Comparison of ENCODE assay signal across 1 cellular context in the genomic region with DNA sequence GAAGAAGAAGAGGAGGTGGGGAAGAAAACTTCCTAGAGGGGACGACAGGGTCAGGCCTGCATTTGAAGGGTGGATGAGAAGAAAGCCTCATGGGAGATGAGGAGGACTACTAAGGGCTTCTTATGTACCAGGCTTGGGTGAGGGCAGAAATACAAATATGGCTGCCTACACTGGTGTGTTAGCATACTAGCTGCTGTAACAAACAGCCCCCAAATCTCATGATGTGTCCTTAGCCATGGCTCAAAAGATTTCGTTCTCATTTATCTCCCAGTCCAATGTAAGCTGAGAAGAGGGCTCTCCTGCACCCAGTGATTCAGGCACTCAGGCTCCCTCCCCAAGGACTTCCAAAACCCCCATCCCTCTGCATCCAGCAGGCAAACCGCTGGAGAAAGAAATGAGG.
TF ChIP-seq lines count a peak whose summit lies in the region.

No MANE protein-coding gene starts in this region.

TF ChIP-seq in WTC11, 78 proteins besides CTCF, POLR2A, EP300 and RAD21 (continued from another document):
- TF ChIP-seq, protein P1, sequence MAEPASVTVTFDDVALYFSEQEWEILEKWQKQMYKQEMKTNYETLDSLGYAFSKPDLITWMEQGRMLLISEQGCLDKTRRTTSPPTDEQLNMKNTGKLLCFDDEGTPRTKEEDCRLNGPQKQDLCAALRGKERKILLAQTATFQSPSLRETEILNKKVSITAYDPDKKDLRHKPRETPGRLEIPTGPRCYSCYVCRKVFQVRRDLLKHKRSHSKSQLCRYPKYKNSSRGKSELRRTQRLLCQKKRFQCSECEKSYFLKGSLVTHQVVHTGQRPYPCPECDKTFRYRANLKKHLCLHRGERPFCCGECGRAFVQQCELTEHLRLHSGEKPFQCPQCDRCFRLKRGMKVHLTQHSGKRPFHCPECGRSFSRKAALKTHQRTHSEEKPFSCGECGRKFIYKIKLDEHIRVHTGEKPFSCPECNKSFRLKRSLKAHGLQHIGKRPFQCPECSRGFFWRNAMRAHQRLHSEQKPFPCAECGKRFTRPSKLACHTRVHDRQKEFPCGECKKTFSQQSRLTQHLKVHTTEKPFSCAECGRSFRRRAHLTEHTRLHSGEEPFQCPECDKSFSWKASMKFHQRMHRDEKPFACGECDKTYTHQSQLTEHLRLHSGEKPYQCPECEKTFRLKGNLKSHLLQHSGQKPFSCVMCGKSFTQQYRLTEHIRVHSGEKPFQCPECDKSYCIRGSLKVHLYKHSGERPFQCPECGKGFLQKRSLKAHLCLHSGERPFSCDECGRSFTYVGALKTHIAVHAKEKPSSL (CRISPR knock-in tag; conservative IDR thresholded peaks at IDR 0.05), result no peak
- TF ChIP-seq RELA (CRISPR knock-in tag; IDR thresholded peaks at IDR 0.05; ENCODE audit: borderline replicate concordance) (no peak), ELF4 (CRISPR knock-in tag; IDR thresholded peaks at IDR 0.05; ENCODE audit: low read depth) (no peak), IRF2 (CRISPR knock-in tag; IDR thresholded peaks at IDR 0.05; ENCODE audit: borderline replicate concordance, low read depth) (no peak), FOXJ3 (CRISPR knock-in tag; IDR thresholded peaks at IDR 0.05; ENCODE audit: borderline replicate concordance) (no peak), ZNF416 (CRISPR knock-in tag; IDR thresholded peaks at IDR 0.05) (no peak), CREB1 (CRISPR knock-in tag; IDR thresholded peaks at IDR 0.05) (no peak), NR3C1 (CRISPR knock-in tag; conservative IDR thresholded peaks at IDR 0.05; ENCODE audit: low read depth) (no peak)
- TF ChIP-seq, protein P2, sequence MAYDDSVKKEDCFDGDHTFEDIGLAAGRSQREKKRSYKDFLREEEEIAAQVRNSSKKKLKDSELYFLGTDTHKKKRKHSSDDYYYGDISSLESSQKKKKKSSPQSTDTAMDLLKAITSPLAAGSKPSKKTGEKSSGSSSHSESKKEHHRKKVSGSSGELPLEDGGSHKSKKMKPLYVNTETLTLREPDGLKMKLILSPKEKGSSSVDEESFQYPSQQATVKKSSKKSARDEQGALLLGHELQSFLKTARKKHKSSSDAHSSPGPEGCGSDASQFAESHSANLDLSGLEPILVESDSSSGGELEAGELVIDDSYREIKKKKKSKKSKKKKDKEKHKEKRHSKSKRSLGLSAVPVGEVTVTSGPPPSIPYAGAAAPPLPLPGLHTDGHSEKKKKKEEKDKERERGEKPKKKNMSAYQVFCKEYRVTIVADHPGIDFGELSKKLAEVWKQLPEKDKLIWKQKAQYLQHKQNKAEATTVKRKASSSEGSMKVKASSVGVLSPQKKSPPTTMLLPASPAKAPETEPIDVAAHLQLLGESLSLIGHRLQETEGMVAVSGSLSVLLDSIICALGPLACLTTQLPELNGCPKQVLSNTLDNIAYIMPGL (CRISPR knock-in tag; IDR thresholded peaks at IDR 0.05), result no peak
- TF ChIP-seq, protein P3, sequence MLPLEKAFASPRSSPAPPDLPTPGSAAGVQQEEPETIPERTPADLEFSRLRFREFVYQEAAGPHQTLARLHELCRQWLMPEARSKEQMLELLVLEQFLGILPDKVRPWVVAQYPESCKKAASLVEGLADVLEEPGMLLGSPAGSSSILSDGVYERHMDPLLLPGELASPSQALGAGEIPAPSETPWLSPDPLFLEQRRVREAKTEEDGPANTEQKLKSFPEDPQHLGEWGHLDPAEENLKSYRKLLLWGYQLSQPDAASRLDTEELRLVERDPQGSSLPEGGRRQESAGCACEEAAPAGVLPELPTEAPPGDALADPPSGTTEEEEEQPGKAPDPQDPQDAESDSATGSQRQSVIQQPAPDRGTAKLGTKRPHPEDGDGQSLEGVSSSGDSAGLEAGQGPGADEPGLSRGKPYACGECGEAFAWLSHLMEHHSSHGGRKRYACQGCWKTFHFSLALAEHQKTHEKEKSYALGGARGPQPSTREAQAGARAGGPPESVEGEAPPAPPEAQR (CRISPR knock-in tag; IDR thresholded peaks at IDR 0.05), result no peak
- TF ChIP-seq, protein P4, sequence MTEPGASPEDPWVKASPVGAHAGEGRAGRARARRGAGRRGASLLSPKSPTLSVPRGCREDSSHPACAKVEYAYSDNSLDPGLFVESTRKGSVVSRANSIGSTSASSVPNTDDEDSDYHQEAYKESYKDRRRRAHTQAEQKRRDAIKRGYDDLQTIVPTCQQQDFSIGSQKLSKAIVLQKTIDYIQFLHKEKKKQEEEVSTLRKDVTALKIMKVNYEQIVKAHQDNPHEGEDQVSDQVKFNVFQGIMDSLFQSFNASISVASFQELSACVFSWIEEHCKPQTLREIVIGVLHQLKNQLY (CRISPR knock-in tag; IDR thresholded peaks at IDR 0.05), result no peak
